29 cellular contexts compared by ENCODE assay signal in the genomic region with DNA sequence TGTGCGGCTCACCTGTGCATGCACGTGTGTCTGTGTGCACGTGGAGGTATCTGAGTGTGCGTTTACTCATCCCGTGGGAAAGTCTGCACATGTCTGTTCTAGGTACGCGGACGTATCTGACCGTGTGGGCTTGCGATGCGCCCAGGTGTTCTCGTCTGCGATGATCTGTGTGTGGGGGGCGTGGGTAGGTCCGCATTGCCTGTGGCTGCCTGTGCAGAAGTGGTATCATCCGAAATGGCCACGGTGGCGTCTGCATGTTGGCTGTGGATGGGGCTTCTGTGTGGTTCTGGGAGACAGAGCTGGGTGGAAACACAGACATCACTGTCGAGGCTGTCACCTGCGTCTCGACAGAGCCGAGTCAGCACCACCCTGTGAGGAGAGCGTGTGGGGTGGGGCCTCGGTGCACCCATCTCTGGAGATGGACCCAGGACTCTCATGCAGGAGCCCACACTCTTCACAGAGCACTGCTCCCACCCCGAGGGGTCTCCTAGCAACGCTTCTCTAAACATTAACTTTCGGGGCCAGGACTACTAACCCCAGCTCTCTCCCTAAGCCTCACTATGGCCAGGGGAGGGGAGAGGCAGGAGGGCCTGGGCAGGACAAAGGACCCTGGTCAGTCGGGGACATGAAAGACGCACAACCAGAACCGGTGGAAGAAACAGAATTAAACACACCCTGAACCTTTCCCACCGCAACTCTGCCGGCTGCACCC. TPM values are rescaled to one million over a fixed set of nuclear protein-coding genes. Genes with fewer than 3 reads are reported as not detected.
"Had no signal": no experiment of that assay in that cellular context is flagged by ENCODE, and none has a peak within 500 bp of the region (broad histone marks: within the 10 kb centered on the region; RNA-seq: fewer than 3 reads in every experiment).

No MANE protein-coding gene starts in this region.

- H3K27ac ChIP-seq: thoracic aorta, vagina, VCaP had no signal

- H2AFZ ChIP-seq: parathyroid adenoma had no signal

- FAIRE-seq: bronchial epithelial cell, keratinocyte, TTC549 had no signal

- H3K9me3 Mint-ChIP-seq: activated T-cell treated with anti-CD3 and anti-CD28 coated beads, Interleukin-2, amount 50 U/mL, for 4 hours; activated T-helper 17 cell treated with anti-CD3 and anti-CD28 coated beads, Interleukin-2, amount 50 U/mL, for 72 hours; dendritic cell treated with granulocyte-macrophage colony-stimulating factor and Interleukin-4, amounts not matched to agents 40 ng/mL and 50 ng/mL, for 4 days; endodermal cell had no signal

- DNase-seq: activated CD4-positive, alpha-beta memory T cell treated with anti-CD3 and anti-CD28 coated beads for 36 hours; activated CD4-positive, alpha-beta T cell treated with anti-CD3 and anti-CD28 coated beads for 48 hours; activated gamma-delta T cell treated with Interleukin-2 at 50 U/mL for 16 hours; activated naive CD4-positive, alpha-beta T cell treated with anti-CD3 and anti-CD28 coated beads, Interleukin-2, amount 50 U/mL, for 16 hours; activated T-cell treated with anti-CD3 and anti-CD28 coated beads, Interleukin-2, amount 50 U/mL, for 4 hours; amygdala; endodermal cell; esophagus squamous epithelium; foreskin melanocyte; left cardiac atrium; mammary epithelial cell; occipital lobe; right cardiac atrium; stimulated activated CD4-positive, alpha-beta T cell treated with anti-CD3 and anti-CD28 coated beads, Interleukin-4, amount 100 ng/mL, for 1 hour; stimulated activated naive CD8-positive, alpha-beta T cell treated with anti-CD3 and anti-CD28 coated beads, Interleukin-15, Interleukin-2, amounts not matched to agents 100 U/mL and 50 U/mL, for 24 hours; trophoblast cell had no signal

- H3K36me3 ChIP-seq: esophagus squamous epithelium, thoracic aorta, vagina had no signal

- H3K4me3 Mint-ChIP-seq: activated CD4-positive, alpha-beta memory T cell treated with anti-CD3 and anti-CD28 coated beads for 36 hours; activated T-cell treated with anti-CD3 and anti-CD28 coated beads, Interleukin-2, amount 50 U/mL, for 4 hours; activated T-helper 17 cell treated with anti-CD3 and anti-CD28 coated beads, Interleukin-2, amount 50 U/mL, for 72 hours; central memory CD8-positive, alpha-beta T cell; dendritic cell treated with granulocyte-macrophage colony-stimulating factor and Interleukin-4, amounts not matched to agents 40 ng/mL and 50 ng/mL, for 4 days; endodermal cell had no signal

- H3K27ac Mint-ChIP-seq: activated CD4-positive, alpha-beta memory T cell treated with anti-CD3 and anti-CD28 coated beads for 36 hours; activated T-helper 17 cell treated with anti-CD3 and anti-CD28 coated beads, Interleukin-2, amount 50 U/mL, for 72 hours; dendritic cell treated with granulocyte-macrophage colony-stimulating factor and Interleukin-4, amounts not matched to agents 40 ng/mL and 50 ng/mL, for 4 days; endodermal cell had no signal

- H3K27me3 ChIP-seq: vagina had no signal

- H3K4me1 ChIP-seq: vagina had no signal

- H3K4me3 ChIP-seq: esophagus squamous epithelium, thoracic aorta, vagina had no signal

- H3K36me3 Mint-ChIP-seq: activated CD4-positive, alpha-beta memory T cell treated with anti-CD3 and anti-CD28 coated beads for 36 hours had no signal

- H3K9me3 ChIP-seq: esophagus squamous epithelium, thoracic aorta, vagina had no signal

- ATAC-seq: activated CD4-positive, CD25-positive, alpha-beta regulatory T cell treated with anti-CD3 and anti-CD28 coated beads, Interleukin-2, amount 50 U/mL, for 24 hours; activated T-cell treated with anti-CD3 and anti-CD28 coated beads, Interleukin-2, amount 50 U/mL, for 4 hours; activated T-helper 17 cell treated with anti-CD3 and anti-CD28 coated beads, Interleukin-2, amount 50 U/mL, for 72 hours; left cardiac atrium; right cardiac atrium; stimulated activated naive CD8-positive, alpha-beta T cell treated with anti-CD3 and anti-CD28 coated beads, Interleukin-15, Interleukin-2, amounts not matched to agents 100 U/mL and 50 U/mL, for 24 hours had no signal

- H3K79me2 ChIP-seq: parathyroid adenoma had no signal

- H3K9ac ChIP-seq: parathyroid adenoma had no signal

RNA-seq across cellular contexts. Expression of a gene that starts 8.4 kb away (rescaled TPM):
- total RNA-seq: activated CD4-positive, alpha-beta memory T cell treated with anti-CD3 and anti-CD28 coated beads for 36 hours; activated T-cell treated with anti-CD3 and anti-CD28 coated beads, Interleukin-2, amount 50 U/mL, for 4 hours; activated T-helper 17 cell treated with anti-CD3 and anti-CD28 coated beads, Interleukin-2, amount 50 U/mL, for 72 hours; left cardiac atrium; mammary epithelial cell; skeletal muscle tissue; T-helper 1 cell treated with Interleukin-12 subunit alpha and Interleukin-12 subunit beta and Interleukin-4 antibody, amounts not matched to agents 30 ng/mL and 1 ng/mL, for 36 hours; thoracic aorta; vagina had no signal
- polyA plus RNA-seq: mammary epithelial cell had no signal

RNA-seq across cellular contexts. Expression of a gene that starts 46.3 kb away (rescaled TPM):
- total RNA-seq: left cardiac atrium, right cardiac atrium, skeletal muscle tissue, thoracic aorta had no signal
- polyA plus RNA-seq: right cardiac atrium had no signal
